In the genomic region with DNA sequence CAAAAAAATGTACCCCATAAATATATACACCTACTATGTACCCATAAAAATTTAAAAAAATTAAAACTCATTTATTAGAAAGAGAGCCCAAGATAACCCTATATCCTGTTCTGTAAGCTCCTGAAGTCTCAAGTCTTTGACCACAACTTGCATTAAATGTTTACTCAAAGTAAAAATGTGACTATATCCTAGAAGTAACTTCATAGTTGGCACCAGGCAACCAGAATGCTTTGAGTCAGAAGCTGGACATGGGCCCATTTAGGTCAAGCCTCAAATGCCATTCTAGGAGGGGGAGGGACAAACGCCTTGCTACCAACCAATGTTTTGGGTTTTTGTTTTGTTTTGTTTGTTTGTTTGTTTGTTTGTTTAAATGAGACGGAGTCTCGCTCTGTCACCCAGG, we compare ENCODE assay signal across 15 cellular contexts. TPM values are rescaled to one million over a fixed set of nuclear protein-coding genes. Genes with fewer than 3 reads are reported as not detected.
DNase-seq lines count a peak whose midpoint lies in the region; ATAC-seq, FAIRE-seq and TF ChIP-seq lines count a peak whose summit lies in the region.
"Had no signal": no experiment of that assay in that cellular context is flagged by ENCODE, and none has a peak within 500 bp of the region (broad histone marks: within the 10 kb centered on the region; RNA-seq: fewer than 3 reads in every experiment).

No MANE protein-coding gene starts in this region.

- WGBS in pancreas, 2 donors, result 73 to 85% methylated on average over 3 of the region's 3 CpGs

- BruUV-seq in PC-9 (replicated peaks; lab: Mats Ljungman, UMichigan), result no TSS peak
- no TSS peak for BruUV-seq in endothelial cell of umbilical vein (replicated peaks; lab: Mats Ljungman, UMichigan)
- BruUV-seq in Caco-2 (replicated peaks; lab: Mats Ljungman, UMichigan), result no TSS peak

- POLR2A ChIA-PET in PC-9 (lab: Charles Lee; ENCODE audit: unreplicated experiment) (no interaction called here), endothelial cell of umbilical vein (lab: Charles Lee) (no interaction called here), Caco-2 (lab: Charles Lee) (no interaction called here)

- no peak overlapping the region for H3K4me2 ChIP-seq in PC-9
- H3K4me2 ChIP-seq in endothelial cell of umbilical vein (ENCODE audit: insufficient read depth, low read length), result no peak overlapping the region
- H3K4me2 ChIP-seq: KMS-11 had no signal

- H3K9me3 ChIP-seq in PC-9 (ENCODE audit: insufficient read depth, low read depth), result no peaks in the 10 kb centered on the region
- no peaks in the 10 kb centered on the region for H3K9me3 ChIP-seq in endothelial cell of umbilical vein (replicated peaks; ENCODE audit: control insufficient read depth, insufficient read depth, low read length)
- H3K9me3 ChIP-seq in pancreas, result no peaks in the 10 kb centered on the region
- no peaks in the 10 kb centered on the region for H3K9me3 ChIP-seq in Caco-2
- H3K9me3 ChIP-seq: heart left ventricle had no signal

- no peaks in the 10 kb centered on the region for H3K36me3 ChIP-seq in PC-9 (ENCODE audit: low read depth)
- H3K36me3 ChIP-seq in endothelial cell of umbilical vein (ENCODE audit: control insufficient read depth in 2 of 2, extremely low read depth in 1 of 2, insufficient read depth in 2 of 2, low read length in 2 of 2), result no peaks in the 10 kb centered on the region
- H3K36me3 ChIP-seq in pancreas, result no peaks in the 10 kb centered on the region
- no peaks in the 10 kb centered on the region for H3K36me3 ChIP-seq in brain microvascular endothelial cell (replicated peaks)
- H3K36me3 ChIP-seq in Caco-2 (ENCODE audit: control insufficient read depth, insufficient read depth, low read length), result no peaks in the 10 kb centered on the region
- H3K36me3 ChIP-seq: heart left ventricle had no signal

- FAIRE-seq in endothelial cell of umbilical vein (lab: Jason Lieb, UNC), result peak; percentile 76
- no peak for FAIRE-seq in pancreas (lab: Jason Lieb, UNC)

- TF ChIP-seq POLR2A in endothelial cell of umbilical vein (IDR thresholded peaks at IDR 0.05; ENCODE audit: low read depth, low read length), result no peak

- DNase-seq in EL (peak; percentile 67), PC-9 (peak; percentile 35 to 78), endothelial cell of umbilical vein (ENCODE audit: low read depth, low spot score) (peak; percentile 49), pancreas (peak in 2 of 6 donors; percentile 43 to 61), brain microvascular endothelial cell (no peak), OCI-M2 (lab: John Stamatoyannopoulos, UW; ENCODE audit: unreplicated experiment) (no peak), NCI-H2081 treated with DMSO at 0.1 percent for 48 hours (lab: John Stamatoyannopoulos, UW) (no peak), Caco-2 (no peak)
- DNase-seq: activated T-cell treated with anti-CD3 and anti-CD28 coated beads, Interleukin-2, amount 50 U/mL, for 24 hours; amniotic stem cell; CD4-positive, alpha-beta T cell; NCI-H2029; NCI-H82 had no signal

- H3K4me1 Mint-ChIP-seq in Caco-2 (ENCODE audit: low read depth, unreplicated experiment), result no peaks in the 10 kb centered on the region

- no peaks in the 10 kb centered on the region for H3K27me3 Mint-ChIP-seq in Caco-2 (ENCODE audit: insufficient read depth, unreplicated experiment)
- H3K27me3 Mint-ChIP-seq: activated T-cell treated with anti-CD3 and anti-CD28 coated beads, Interleukin-2, amount 50 U/mL, for 24 hours; CD4-positive, alpha-beta T cell had no signal

- H3K4me3 ChIP-seq in PC-9 (no peak overlapping the region), endothelial cell of umbilical vein (replicated peaks in 1 of 3; ENCODE audit: insufficient read depth in 1 of 3, low read depth in 1 of 3, low read length in 3 of 3) (no peak overlapping the region), pancreas (no peak overlapping the region), brain microvascular endothelial cell (ENCODE audit: low read depth, low read length) (no peak overlapping the region), Caco-2 (ENCODE audit: low read depth, low read length) (no peak overlapping the region)
- H3K4me3 ChIP-seq: heart left ventricle had no signal

- no peak overlapping the region for H3K9ac ChIP-seq in endothelial cell of umbilical vein (replicated peaks; ENCODE audit: extremely low read depth, insufficient read depth, low read length)
- H3K9ac ChIP-seq: KMS-11 had no signal

- no peaks in the 10 kb centered on the region for H3K79me2 ChIP-seq in PC-9 (ENCODE audit: low read depth)
- H3K79me2 ChIP-seq in endothelial cell of umbilical vein (ENCODE audit: control insufficient read depth, insufficient read depth, low read length), result no peaks in the 10 kb centered on the region

- H3K9me2 ChIP-seq in PC-9 (ENCODE audit: insufficient read depth), result no peaks in the 10 kb centered on the region

- H3F3A ChIP-seq in PC-9 (ENCODE audit: insufficient read depth, low read depth), result no peaks in the 10 kb centered on the region

- H3K4me1 ChIP-seq in PC-9 (replicated peaks; ENCODE audit: insufficient read depth) (peaks cover 6% of the 10 kb centered on the region; the same call in 1 of the 2 replicates), endothelial cell of umbilical vein (ENCODE audit: control insufficient read depth, extremely low read depth, insufficient read depth, low read length) (peaks cover 8% of the 10 kb centered on the region), pancreas (peaks cover 0 to 5% (median 0%) of the 10 kb centered on the region in 3 donors), Caco-2 (no peaks in the 10 kb centered on the region)

- H4K20me1 ChIP-seq in PC-9 (ENCODE audit: insufficient read depth), result no peaks in the 10 kb centered on the region
- no peaks in the 10 kb centered on the region for H4K20me1 ChIP-seq in endothelial cell of umbilical vein (replicated peaks; ENCODE audit: control insufficient read depth, extremely low read depth, insufficient read depth, low read length)

- no peak overlapping the region for H3K27ac Mint-ChIP-seq in Caco-2 (ENCODE audit: unreplicated experiment)
- H3K27ac Mint-ChIP-seq: activated T-cell treated with anti-CD3 and anti-CD28 coated beads, Interleukin-2, amount 50 U/mL, for 24 hours; CD4-positive, alpha-beta T cell had no signal

- H3K27ac ChIP-seq in PC-9 (no peak overlapping the region), endothelial cell of umbilical vein (ENCODE audit: insufficient read depth, low read depth, low read length) (no peak overlapping the region), pancreas (no peak overlapping the region), brain microvascular endothelial cell (no peak overlapping the region)
- H3K27ac ChIP-seq: heart left ventricle, KMS-11 had no signal

- no peaks in the 10 kb centered on the region for H3K9me3 Mint-ChIP-seq in Caco-2 (ENCODE audit: unreplicated experiment)
- H3K9me3 Mint-ChIP-seq: activated T-cell treated with anti-CD3 and anti-CD28 coated beads, Interleukin-2, amount 50 U/mL, for 24 hours; CD4-positive, alpha-beta T cell had no signal

- H3K36me3 Mint-ChIP-seq in Caco-2 (ENCODE audit: insufficient read depth, unreplicated experiment), result no peaks in the 10 kb centered on the region

- intact Hi-C loops in PC-9 (cut with micrococcal nuclease; ENCODE audit: unreplicated experiment) (no loop called here), endothelial cell of umbilical vein (cut with micrococcal nuclease) (no loop called here), pancreas (cut with DNase I) (no loop called here), Caco-2 (cut with micrococcal nuclease; ENCODE audit: unreplicated experiment) (no loop called here)

- no peak overlapping the region for H3K4me3 Mint-ChIP-seq in Caco-2 (ENCODE audit: unreplicated experiment)
- H3K4me3 Mint-ChIP-seq: activated T-cell treated with anti-CD3 and anti-CD28 coated beads, Interleukin-2, amount 50 U/mL, for 24 hours; CD4-positive, alpha-beta T cell had no signal

- H3K9me1 ChIP-seq in endothelial cell of umbilical vein (replicated peaks; ENCODE audit: control insufficient read depth, extremely low read depth, insufficient read depth, low read length), result no peaks in the 10 kb centered on the region

- no peaks in the 10 kb centered on the region for H3K27me3 ChIP-seq in PC-9 (ENCODE audit: insufficient read depth, low read depth)
- H3K27me3 ChIP-seq in endothelial cell of umbilical vein (ENCODE audit: control insufficient read depth in 2 of 2, insufficient read depth in 2 of 2, low read length in 2 of 2), result no peaks in the 10 kb centered on the region
- H3K27me3 ChIP-seq in pancreas, result no peaks in the 10 kb centered on the region
- H3K27me3 ChIP-seq in brain microvascular endothelial cell (replicated peaks), result no peaks in the 10 kb centered on the region
- H3K27me3 ChIP-seq in Caco-2 (replicated peaks; ENCODE audit: control insufficient read depth, insufficient read depth, low read length), result no peaks in the 10 kb centered on the region
- H3K27me3 ChIP-seq: heart left ventricle had no signal

- dilution Hi-C loops in endothelial cell of umbilical vein (cut with MboI; ENCODE audit: extremely low pct_ligation_motif_present, low sequenced_read_pairs), result no loop called here

- in situ Hi-C loops in brain microvascular endothelial cell (cut with HindIII; ENCODE audit: low pct_ligation_motif_present, low sequenced_read_pairs), result no loop called here

- TF ChIP-seq CTCF in PC-9 (conservative IDR thresholded peaks at IDR 0.05) (no peak), endothelial cell of umbilical vein (IDR thresholded peaks at IDR 0.05; ENCODE audit: extremely low read depth in 1 of 2, insufficient read depth in 1 of 2, low read depth in 1 of 2, low read length in 2 of 2) (no peak), pancreas (IDR thresholded peaks at IDR 0.05) (no peak), brain microvascular endothelial cell (IDR thresholded peaks at IDR 0.05; ENCODE audit: low read depth, low read length, missing control alignments) (no peak), Caco-2 (IDR thresholded peaks at IDR 0.05; ENCODE audit: insufficient read depth in 1 of 2, low read depth in 1 of 2, low read length in 1 of 2, severe bottlenecking in 1 of 2, unreplicated experiment in 1 of 2) (no peak)

- CTCF ChIA-PET in PC-9 (lab: Charles Lee) (no interaction called here), endothelial cell of umbilical vein (lab: Charles Lee) (interaction anchor here (0.9 to 1.3 kb wide), 3 partner anchors 13 to 45 kb away, joined by 3 to 7 read pairs (median 6); no protein-coding TSS in a partner anchor), Caco-2 (lab: Charles Lee) (interaction anchor here (0.7 kb wide), 1 partner anchor 159 kb away, joined by 3 read pairs; no protein-coding TSS in a partner anchor)

- ATAC-seq in pancreas, result peak; percentile 55 to 86 (median 81)

- H2AFZ ChIP-seq in PC-9 (no peak overlapping the region), endothelial cell of umbilical vein (ENCODE audit: low read depth, low read length) (no peak overlapping the region)

RNA-seq across cellular contexts. Expression of a gene that starts 9.3 kb away (rescaled TPM):
- total RNA-seq in PC-9 (2021) (25.2 and 25.3 TPM in 2 replicates), endothelial cell of umbilical vein (30.6 and 32.1 TPM in 2 replicates), pancreas (10 to 100 TPM; 21.3 to 43.2 (median 31.1) TPM), Caco-2 (2022) (29.3 and 29.5 TPM in 2 replicates)
- polyA plus RNA-seq in endothelial cell of umbilical vein (26.0 and 28.5 TPM in 2 replicates), pancreas (10 to 100 TPM; 37.1 to 46.2 TPM)
- 14.9 and 17.2 TPM in 2 replicates for polyA plus RNA-seq in endothelial cell of umbilical vein (2011; cell fraction: cytosol; rRNA removed)
- polyA plus RNA-seq in endothelial cell of umbilical vein (2011; cell fraction: nucleus; rRNA removed), result 151 and 159 TPM in 2 replicates
- polyA plus RNA-seq in endothelial cell of umbilical vein (2012), result 23.1 and 25.1 TPM in 2 replicates
- 58.0 and 77.9 TPM in 2 replicates for polyA minus RNA-seq in endothelial cell of umbilical vein
- 6.0 TPM for polyA minus RNA-seq in endothelial cell of umbilical vein (2011; cell fraction: cytosol; rRNA and poly(A)+ RNA removed)
- 51.3 and 85.5 TPM in 2 replicates for polyA minus RNA-seq in endothelial cell of umbilical vein (2011; cell fraction: nucleus; rRNA and poly(A)+ RNA removed)

Comparison
In these comparisons a context has a peak if more than half of its experiments do, and no peak if none do; other contexts are left out.
1. DNase-seq: peak in EL (single experiment), PC-9 (2 of 2) and endothelial cell of umbilical vein (single experiment); none in brain microvascular endothelial cell (single experiment), OCI-M2 (single experiment), NCI-H2081 treated with DMSO at 0.1 percent for 48 hours (single experiment) and Caco-2 (0 of 2).